ENCODE assay signal across 30 cellular contexts in genomic region chr2:186365406-186365805, GRCh38.
"Had no signal": no experiment of that assay in that cellular context is flagged by ENCODE, and none has a peak within 500 bp of the region (broad histone marks: within the 10 kb centered on the region; RNA-seq: fewer than 3 reads in every experiment).

No MANE protein-coding gene starts in this region.

- DNase-seq: activated CD4-positive, alpha-beta T cell treated with anti-CD3 and anti-CD28 coated beads, Interleukin-2, amount 10 ng/mL, durations not matched to agents 7 days and 5 days; activated CD4-positive, alpha-beta T cell treated with anti-CD3 and anti-CD28 coated beads, Interleukin-2, amount 50 U/mL, for 48 hours; activated CD8-positive, alpha-beta T cell treated with anti-CD3 and anti-CD28 coated beads, Interleukin-2, amount 10 ng/mL, durations not matched to agents 7 days and 5 days; activated gamma-delta T cell treated with Interleukin-2 at 50 U/mL for 16 hours; activated naive CD4-positive, alpha-beta T cell treated with anti-CD3 and anti-CD28 coated beads, Interleukin-2, amount 10 ng/mL, durations not matched to agents 7 days and 5 days; activated naive CD8-positive, alpha-beta T cell treated with anti-CD3 and anti-CD28 coated beads, Interleukin-2, amount 50 U/mL, for 24 hours; activated T-cell treated with anti-CD3 and anti-CD28 coated beads, Interleukin-2, amount 50 U/mL, for 24 hours; amniotic stem cell; aorta; Karpas-422; KBM-7; NCI-H1105; NCI-H1417 treated with DMSO at 0.1 percent for 48 hours; NCI-H187 treated with DMSO at 0.1 percent for 48 hours; NCI-H2081; NCI-H2171 treated with DMSO at 0.1 percent for 48 hours; NCI-H2227 treated with DMSO at 0.1 percent for 48 hours; NCI-H446; NCI-H510A treated with DMSO at 0.1 percent for 48 hours; NCI-H526 treated with DMSO at 0.1 percent for 48 hours; NCI-H774; Peyer's patch; SIG-M5; SW 1271; T-helper 1 cell; T-helper 2 cell; T-helper 9 cell; WERI-Rb-1 had no signal

- H3K4me3 ChIP-seq: Peyer's patch had no signal

- ATAC-seq: activated CD8-positive, alpha-beta T cell treated with anti-CD3 and anti-CD28 coated beads, Interleukin-2, amount 10 ng/mL, durations not matched to agents 7 days and 5 days; activated naive CD8-positive, alpha-beta T cell treated with anti-CD3 and anti-CD28 coated beads, Interleukin-2, amount 50 U/mL, for 24 hours; Right ventricle myocardium inferior had no signal

- H3K27ac ChIP-seq: Peyer's patch, RWPE1, WERI-Rb-1 had no signal

- H3K9me3 ChIP-seq: Peyer's patch had no signal

- H3K36me3 ChIP-seq: Peyer's patch, WERI-Rb-1 had no signal

- H3K27me3 ChIP-seq: Peyer's patch had no signal

- H3K4me1 ChIP-seq: Peyer's patch had no signal
